ENCODE assay signal across 22 cellular contexts in genomic region chr13:44352202-44352601, GRCh38. TPM values are rescaled to one million over a fixed set of nuclear protein-coding genes. Genes with fewer than 3 reads are reported as not detected.
"Had no signal": no experiment of that assay in that cellular context is flagged by ENCODE, and none has a peak within 500 bp of the region (broad histone marks: within the 10 kb centered on the region; RNA-seq: fewer than 3 reads in every experiment).

No MANE protein-coding gene starts in this region.

- H3K4me1 ChIP-seq: esophagus squamous epithelium, spleen had no signal

- H3K79me2 ChIP-seq: parathyroid adenoma had no signal

- H3K27me3 Mint-ChIP-seq: activated CD4-positive, alpha-beta T cell treated with anti-CD3 and anti-CD28 coated beads for 36 hours; stimulated activated naive B cell treated with anti-CD40 and anti-IgM and Interleukin-4, amounts not matched to agents 10 μg/mL and 1 μg/mL and 100 μg/mL, for 72 hours had no signal

- H3K9me3 Mint-ChIP-seq: activated naive CD4-positive, alpha-beta T cell treated with anti-CD3 and anti-CD28 coated beads, Interleukin-2, amount 50 U/mL, for 72 hours; naive thymus-derived CD8-positive, alpha-beta T cell; stimulated activated naive B cell treated with anti-CD40 and anti-IgM and Interleukin-4, amounts not matched to agents 10 μg/mL and 1 μg/mL and 100 μg/mL, for 72 hours; T-helper 2 cell treated with Interferon-gamma antibody and Interleukin-4, amounts not matched to agents 5 μg/mL and 100 μg/mL, for 36 hours; WTC11 had no signal

- H3K9me3 ChIP-seq: adrenal gland, esophagus squamous epithelium, mucosa of descending colon, sigmoid colon, spleen had no signal

- H3K4me1 Mint-ChIP-seq: stimulated activated naive B cell treated with anti-CD40 and anti-IgM and Interleukin-4, amounts not matched to agents 10 μg/mL and 1 μg/mL and 100 μg/mL, for 72 hours had no signal

- DNase-seq: activated CD4-positive, alpha-beta T cell treated with anti-CD3 and anti-CD28 coated beads, Interleukin-2, amount 50 U/mL, for 48 hours; activated gamma-delta T cell treated with Interleukin-2 at 50 U/mL for 16 hours; adrenal gland; dermis blood vessel endothelial cell; effector memory CD4-positive, alpha-beta T cell; esophagus squamous epithelium; left ventricle myocardium superior; mesenchymal stem cell; mucosa of descending colon; sigmoid colon; spleen; stimulated activated CD4-positive, alpha-beta T cell treated with anti-CD3 and anti-CD28 coated beads, Interleukin-4, amount 100 ng/mL, for 4 hours; stimulated activated naive B cell treated with anti-CD40 and anti-IgM and Interleukin-4, amounts not matched to agents 10 μg/mL and 1 μg/mL and 100 μg/mL, for 72 hours had no signal

- H3K4me3 Mint-ChIP-seq: activated CD4-positive, alpha-beta T cell treated with anti-CD3 and anti-CD28 coated beads for 36 hours; naive thymus-derived CD8-positive, alpha-beta T cell; stimulated activated naive B cell treated with anti-CD40 and anti-IgM and Interleukin-4, amounts not matched to agents 10 μg/mL and 1 μg/mL and 100 μg/mL, for 72 hours; T-helper 2 cell treated with Interferon-gamma antibody and Interleukin-4, amounts not matched to agents 5 μg/mL and 100 μg/mL, for 36 hours; WTC11 had no signal

- H3K36me3 ChIP-seq: adrenal gland, cardiac muscle cell, esophagus squamous epithelium, sigmoid colon, spleen had no signal

- H3K9ac ChIP-seq: parathyroid adenoma had no signal

- ATAC-seq: activated CD4-positive, alpha-beta T cell treated with anti-CD3 and anti-CD28 coated beads for 36 hours; activated naive CD4-positive, alpha-beta T cell treated with anti-CD3 and anti-CD28 coated beads, Interleukin-2, amount 50 U/mL, for 72 hours; left ventricle myocardium superior; mucosa of descending colon; stimulated activated naive B cell treated with anti-CD40 and anti-IgM and Interleukin-4, amounts not matched to agents 10 μg/mL and 1 μg/mL and 100 μg/mL, for 72 hours; WTC11 had no signal

- H3K27me3 ChIP-seq: adrenal gland, cardiac muscle cell, esophagus squamous epithelium, sigmoid colon, spleen had no signal

- FAIRE-seq: TTC549, urothelium cell line had no signal

- H3K4me3 ChIP-seq: adrenal gland, cardiac muscle cell, esophagus squamous epithelium, mucosa of descending colon, sigmoid colon, spleen had no signal

- H2AFZ ChIP-seq: parathyroid adenoma had no signal

- H3K27ac Mint-ChIP-seq: activated CD4-positive, alpha-beta T cell treated with anti-CD3 and anti-CD28 coated beads for 36 hours; activated naive CD4-positive, alpha-beta T cell treated with anti-CD3 and anti-CD28 coated beads, Interleukin-2, amount 50 U/mL, for 72 hours; stimulated activated naive B cell treated with anti-CD40 and anti-IgM and Interleukin-4, amounts not matched to agents 10 μg/mL and 1 μg/mL and 100 μg/mL, for 72 hours; T-helper 2 cell treated with Interferon-gamma antibody and Interleukin-4, amounts not matched to agents 5 μg/mL and 100 μg/mL, for 36 hours; WTC11 had no signal

- H3K36me3 Mint-ChIP-seq: activated naive CD4-positive, alpha-beta T cell treated with anti-CD3 and anti-CD28 coated beads, Interleukin-2, amount 50 U/mL, for 72 hours; naive thymus-derived CD8-positive, alpha-beta T cell; stimulated activated naive B cell treated with anti-CD40 and anti-IgM and Interleukin-4, amounts not matched to agents 10 μg/mL and 1 μg/mL and 100 μg/mL, for 72 hours; WTC11 had no signal

- H3K27ac ChIP-seq: adrenal gland, esophagus squamous epithelium, parathyroid adenoma, spleen had no signal

RNA-seq across cellular contexts. Expression of gene SERP2, which starts 21.4 kb away (rescaled TPM):
- total RNA-seq: naive thymus-derived CD8-positive, alpha-beta T cell had no signal
